In the genomic region with DNA sequence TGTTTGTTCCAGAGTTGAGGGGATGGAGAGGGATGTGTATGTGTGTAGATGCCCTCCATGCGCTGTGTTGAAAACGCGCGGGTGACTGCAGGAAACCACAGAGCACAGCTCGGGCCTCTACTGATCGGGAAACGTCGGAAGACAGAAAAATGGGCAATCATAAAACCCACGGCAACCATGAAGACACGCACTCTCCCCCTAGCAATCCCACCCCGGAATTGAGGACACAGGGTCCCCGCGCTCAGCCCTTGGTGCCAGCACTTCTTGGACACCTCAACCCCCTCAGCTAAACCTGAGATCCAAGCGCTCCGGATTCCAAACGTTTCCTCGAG, we compare ENCODE assay signal across 1 cellular context.
A peak's percentile ranks its signal among the peaks of the same experiment; 100 is the strongest.
TF ChIP-seq lines count a peak whose summit lies in the region.

No MANE protein-coding gene starts in this region.

TF ChIP-seq in H1, 55 proteins besides CTCF, POLR2A, EP300 and RAD21:
- TF ChIP-seq CHD2 (IDR thresholded peaks at IDR 0.05; ENCODE audit: low read length) (no peak), PHF8 (conservative IDR thresholded peaks at IDR 0.05; ENCODE audit: low read depth, low read length) (peak; percentile 16; the same call in 1 of the 2 replicates), RFX5 (IDR thresholded peaks at IDR 0.05; ENCODE audit: borderline replicate concordance, low read depth, low read length) (no peak), GTF2F1 (IDR thresholded peaks at IDR 0.05; ENCODE audit: borderline replicate concordance, low read depth, low read length) (peak; percentile 14; the same call in 1 of the 2 replicates), POLR2AphosphoS5 (IDR thresholded peaks at IDR 0.05; ENCODE audit: low read depth, low read length) (peak; percentile 84)
